In genomic region chr6:27977387-27977786, GRCh38 we compare ENCODE assay signal across 1 cellular context.
TF ChIP-seq lines count a peak whose summit lies in the region.

No MANE protein-coding gene starts in this region.

TF ChIP-seq in K562, 482 proteins besides CTCF, POLR2A, EP300 and RAD21 (continued from another document and continues in another):
- TF ChIP-seq ARID1B (IDR thresholded peaks at IDR 0.05) (peak; percentile 50), ZNF316 (IDR thresholded peaks at IDR 0.05) (no peak), ZNF639 (CRISPR knock-in tag; conservative IDR thresholded peaks at IDR 0.05 in 1 of 2, IDR thresholded peaks at IDR 0.05 in 1 of 2) (no peak), E2F3 (CRISPR knock-in tag; IDR thresholded peaks at IDR 0.05) (no peak), PBX2 (CRISPR knock-in tag; IDR thresholded peaks at IDR 0.05; ENCODE audit: low read depth) (no peak), PBX2 (tag; conservative IDR thresholded peaks at IDR 0.05; ENCODE audit: low read depth) (peak; percentile 53; the same call in 1 of the 2 replicates), MEIS2 (IDR thresholded peaks at IDR 0.05; ENCODE audit: partially characterized antibody) (peak; percentile 80), CLOCK (CRISPR knock-in tag; IDR thresholded peaks at IDR 0.05; ENCODE audit: borderline replicate concordance) (no peak), ZNF197 (CRISPR knock-in tag; IDR thresholded peaks at IDR 0.05; ENCODE audit: low read depth) (no peak), MXI1 (IDR thresholded peaks at IDR 0.05; ENCODE audit: low read depth, low read length) (no peak), EHMT2 (IDR thresholded peaks at IDR 0.05) (peak; percentile 45; the same call in 1 of the 2 replicates), MTA2 (IDR thresholded peaks at IDR 0.05; ENCODE audit: low read depth) (0 out of 2 replicates have a peak, but pooled peaks have one; percentile 21), MYC (IDR thresholded peaks at IDR 0.05; ENCODE audit: low read depth, low read length) (no peak), MYC (CRISPR knock-in tag; IDR thresholded peaks at IDR 0.05; ENCODE audit: borderline replicate concordance, low read depth) (no peak), ZNF347 (CRISPR knock-in tag; IDR thresholded peaks at IDR 0.05; ENCODE audit: low read depth) (no peak), YY1 (IDR thresholded peaks at IDR 0.05; ENCODE audit: borderline replicate concordance in 1 of 3, control insufficient read depth in 1 of 3, extremely low read depth in 1 of 3, insufficient read depth in 3 of 3, insufficient read length in 1 of 3, insufficient replicate concordance in 2 of 3, low read depth in 1 of 3, low read length in 2 of 3) (peak in 1 of 3 experiments; percentile 40), NFE2 (IDR thresholded peaks at IDR 0.05; ENCODE audit: low read depth) (no peak), RFX1 (IDR thresholded peaks at IDR 0.05) (peak; percentile 51), ZNF24 (IDR thresholded peaks at IDR 0.05) (no peak), NRF1 (conservative IDR thresholded peaks at IDR 0.05 in 1 of 2, IDR thresholded peaks at IDR 0.05 in 1 of 2) (peak in 1 of 2 experiments; percentile 28; a peak in 1 of 4 replicates), PYGO2 (tag; IDR thresholded peaks at IDR 0.05) (no peak), HDAC6 (IDR thresholded peaks at IDR 0.05; ENCODE audit: low read depth, low read length) (no peak), HCFC1 (IDR thresholded peaks at IDR 0.05; ENCODE audit: low read depth, low read length) (no peak), ZNF263 (CRISPR knock-in tag; IDR thresholded peaks at IDR 0.05; ENCODE audit: borderline replicate concordance) (no peak), ILF3 (IDR thresholded peaks at IDR 0.05; ENCODE audit: borderline replicate concordance) (no peak), NCOR1 (IDR thresholded peaks at IDR 0.05) (peak; percentile 62), TCF3 (CRISPR knock-in tag; IDR thresholded peaks at IDR 0.05) (peak; percentile 66), ATF1 (CRISPR knock-in tag; IDR thresholded peaks at IDR 0.05) (no peak), ATF1 (tag; IDR thresholded peaks at IDR 0.05) (peak; percentile 57; the same call in 1 of the 2 replicates), IFI16 (CRISPR knock-in tag; IDR thresholded peaks at IDR 0.05) (no peak), U2AF2 (optimal IDR thresholded peaks at IDR 0.05; ENCODE audit: low read depth, low read length) (no peak), CBFA2T2 (conservative IDR thresholded peaks at IDR 0.05) (peak; percentile 33), ZNF398 (CRISPR knock-in tag; IDR thresholded peaks at IDR 0.05) (no peak), EP400 (IDR thresholded peaks at IDR 0.05) (no peak), TAL1 (IDR thresholded peaks at IDR 0.05) (peak; percentile 42; the same call in 1 of the 2 replicates), NR2C1 (IDR thresholded peaks at IDR 0.05) (no peak), NR2C1 (tag; IDR thresholded peaks at IDR 0.05) (no peak), SMAD4 (CRISPR knock-in tag; conservative IDR thresholded peaks at IDR 0.05) (peak; percentile 80), NUFIP1 (IDR thresholded peaks at IDR 0.05; ENCODE audit: partially characterized antibody) (no peak), PKNOX1 (IDR thresholded peaks at IDR 0.05) (peak; percentile 74), NBN (IDR thresholded peaks at IDR 0.05; ENCODE audit: low read depth) (no peak), NR4A1 (CRISPR knock-in tag; IDR thresholded peaks at IDR 0.05) (0 out of 2 replicates have a peak, but pooled peaks have one; percentile 40), NR4A1 (tag; IDR thresholded peaks at IDR 0.05) (no peak), KAT8 (IDR thresholded peaks at IDR 0.05; ENCODE audit: low read depth) (no peak), TEAD4 (IDR thresholded peaks at IDR 0.05; ENCODE audit: low read length) (peak; percentile 25; the same call in 1 of the 2 replicates), TEAD4 (CRISPR knock-in tag; IDR thresholded peaks at IDR 0.05; ENCODE audit: borderline replicate concordance) (no peak), JUND (IDR thresholded peaks at IDR 0.05; ENCODE audit: borderline replicate concordance, low read depth, low read length) (peak; percentile 49), JUND (tag; IDR thresholded peaks at IDR 0.05; ENCODE audit: borderline replicate concordance, low read depth, low read length) (no peak), TSHZ1 (CRISPR knock-in tag; IDR thresholded peaks at IDR 0.05) (no peak), L3MBTL2 (IDR thresholded peaks at IDR 0.05) (no peak), MYBL2 (IDR thresholded peaks at IDR 0.05; ENCODE audit: low read depth) (peak; percentile 25; the same call in 1 of the 2 replicates), MYBL2 (CRISPR knock-in tag; IDR thresholded peaks at IDR 0.05; ENCODE audit: borderline replicate concordance) (no peak), ELK1 (CRISPR knock-in tag; IDR thresholded peaks at IDR 0.05) (no peak), FOXJ3 (CRISPR knock-in tag; IDR thresholded peaks at IDR 0.05) (no peak), MNT (conservative IDR thresholded peaks at IDR 0.05) (0 out of 4 replicates have a peak, but pooled peaks of 1 of the 2 experiments have one; percentile 14), MED1 (CRISPR knock-in tag; IDR thresholded peaks at IDR 0.05; ENCODE audit: borderline replicate concordance) (no peak), CTBP1 (IDR thresholded peaks at IDR 0.05; ENCODE audit: borderline replicate concordance) (peak; percentile 74), XRCC5 (IDR thresholded peaks at IDR 0.05; ENCODE audit: low read depth, low read length) (no peak)
